Comparison of ENCODE assay signal across 17 cellular contexts in the genomic region with DNA sequence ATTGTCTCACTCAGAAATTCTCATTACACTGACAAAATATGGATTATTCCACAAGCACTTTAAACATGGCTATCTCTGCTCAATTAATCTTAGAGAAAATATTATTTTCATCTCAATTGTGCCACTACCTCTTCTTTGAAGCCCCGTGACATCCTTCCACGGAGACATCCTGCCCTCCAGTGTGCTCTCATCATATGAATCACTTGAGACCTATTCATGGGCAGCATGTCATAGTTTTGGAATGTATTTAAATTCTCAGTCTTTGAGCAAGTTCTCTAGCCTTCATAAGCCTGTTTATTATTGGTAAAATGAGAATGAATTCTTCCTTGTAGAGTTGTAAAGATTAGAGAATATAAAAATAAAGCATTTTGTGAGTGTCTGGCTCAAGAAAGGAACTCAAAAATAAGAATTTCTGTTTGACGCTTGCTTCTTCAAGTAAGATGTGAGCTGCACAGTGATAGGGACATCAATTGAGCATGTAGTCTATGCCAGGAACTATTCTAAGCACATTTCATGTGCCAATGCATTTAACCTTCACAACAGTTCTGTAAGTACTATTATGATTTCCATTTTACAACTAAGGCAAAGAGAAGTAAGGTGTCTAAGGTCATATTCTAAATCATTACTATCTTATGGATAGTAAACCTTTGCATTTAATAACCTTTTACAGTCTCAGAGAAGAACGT.
DNase-seq lines count a peak whose midpoint lies in the region; ATAC-seq, FAIRE-seq and TF ChIP-seq lines count a peak whose summit lies in the region.
"Had no signal": no experiment of that assay in that cellular context is flagged by ENCODE, and none has a peak within 500 bp of the region (broad histone marks: within the 10 kb centered on the region; RNA-seq: fewer than 3 reads in every experiment).

No MANE protein-coding gene starts in this region.

- no peak overlapping the region for H2BK12ac ChIP-seq in mesenchymal stem cell (ENCODE audit: low read length in 2 of 2)

- 45% methylated on average over 3 of the region's 4 CpGs for WGBS in mesenchymal stem cell
- WGBS in ovary, 3 donors, result 52 to 69% (median 52%) methylated on average over 4 of the region's 4 CpGs

- no peak overlapping the region for H2BK120ac ChIP-seq in mesenchymal stem cell (ENCODE audit: low read depth, low read length)

- H3K27me3 ChIP-seq in mesenchymal stem cell (ENCODE audit: control insufficient read depth in 1 of 2, insufficient read depth in 1 of 2, low read length in 2 of 2) (no peaks in the 10 kb centered on the region), ovary (no peaks in the 10 kb centered on the region)
- H3K27me3 ChIP-seq: transverse colon had no signal

- no peak overlapping the region for H4K8ac ChIP-seq in mesenchymal stem cell (ENCODE audit: low read length)

- TF ChIP-seq EP300 in ovary (IDR thresholded peaks at IDR 0.05), result no peak

- no peak for FAIRE-seq in H54 (lab: Jason Lieb, UNC)

- H3K9ac ChIP-seq in mesenchymal stem cell (ENCODE audit: low read length), result no peak overlapping the region

- H3K23ac ChIP-seq in mesenchymal stem cell (ENCODE audit: low read length in 2 of 2), result no peak overlapping the region

- no peak overlapping the region for H4K91ac ChIP-seq in mesenchymal stem cell (ENCODE audit: low read length)

- no peak overlapping the region for H2AFZ ChIP-seq in mesenchymal stem cell (ENCODE audit: low read depth, low read length)

- H3K9me3 ChIP-seq in mesenchymal stem cell (ENCODE audit: control insufficient read depth, low read length) (peaks cover 6% of the 10 kb centered on the region), ovary (no peaks in the 10 kb centered on the region)
- H3K9me3 ChIP-seq: transverse colon had no signal

- peaks cover 1% of the 10 kb centered on the region for H3K79me1 ChIP-seq in mesenchymal stem cell (replicated peaks; ENCODE audit: low read length, poor library complexity, severe bottlenecking)

- peak; percentile 43 for DNase-seq in AG20443 (ENCODE audit: low spot score)
- peak; percentile 22 for DNase-seq in NCI-H226
- peak; percentile 48 for DNase-seq in fibroblast of gingiva (ENCODE audit: low read depth)
- DNase-seq in mesenchymal stem cell, result peak; percentile 15
- no peak for DNase-seq in H54 (ENCODE audit: insufficient read length, low spot score)
- DNase-seq in ovary, result no peak
- DNase-seq: activated CD8-positive, alpha-beta T cell treated with anti-CD3 and anti-CD28 coated beads for 36 hours; aorta; H7; KG1; NCI-H1417 treated with DMSO at 0.1 percent for 48 hours; NCI-H446; transverse colon had no signal

- TF ChIP-seq CTCF in ovary (IDR thresholded peaks at IDR 0.05), result no peak

- H3K4me2 ChIP-seq in mesenchymal stem cell (ENCODE audit: low read length, poor library complexity, severe bottlenecking), result no peak overlapping the region

- no peak overlapping the region for H3K4ac ChIP-seq in mesenchymal stem cell (ENCODE audit: low read depth in 1 of 2, low read length in 2 of 2)

- H3K14ac ChIP-seq in mesenchymal stem cell (ENCODE audit: low read length in 2 of 2), result no peak overlapping the region

- H3K27ac ChIP-seq in mesenchymal stem cell (ENCODE audit: low read length, poor library complexity, severe bottlenecking), result no peak overlapping the region
- no peak overlapping the region for H3K27ac ChIP-seq in ovary
- H3K27ac ChIP-seq: SK-N-MC, skin epidermis, transverse colon had no signal

- TF ChIP-seq POLR2A in H54 (IDR thresholded peaks at IDR 0.05; ENCODE audit: low read depth, low read length), result no peak
- no peak for TF ChIP-seq POLR2A in ovary (IDR thresholded peaks at IDR 0.05)

- H3K36me3 ChIP-seq in mesenchymal stem cell (ENCODE audit: control insufficient read depth in 1 of 2, insufficient read depth in 2 of 2, low read depth in 1 of 2, low read length in 2 of 2) (no peaks in the 10 kb centered on the region), ovary (no peaks in the 10 kb centered on the region)
- H3K36me3 ChIP-seq: transverse colon had no signal

- no peak overlapping the region for H3K4me3 ChIP-seq in mesenchymal stem cell (ENCODE audit: insufficient read depth in 1 of 2, low read depth in 1 of 2, low read length in 2 of 2)
- H3K4me3 ChIP-seq in ovary, result no peak overlapping the region
- H3K4me3 ChIP-seq: SK-N-MC, skin epidermis, transverse colon had no signal

- no peak overlapping the region for H2BK15ac ChIP-seq in mesenchymal stem cell (ENCODE audit: low read depth, poor library complexity, severe bottlenecking)

- H3K4me1 ChIP-seq in mesenchymal stem cell (ENCODE audit: control insufficient read depth, insufficient read depth, low read depth, low read length), result no peaks in the 10 kb centered on the region
- H3K4me1 ChIP-seq in ovary (ENCODE audit: insufficient read depth), result no peaks in the 10 kb centered on the region
- H3K4me1 ChIP-seq: transverse colon had no signal

- no peak overlapping the region for H3K18ac ChIP-seq in mesenchymal stem cell (ENCODE audit: low read depth in 1 of 2, low read length in 2 of 2)

- ATAC-seq in HG02571 (IDR thresholded peaks at IDR 0.05; ENCODE audit: unreplicated experiment) (no peak), HG03571 (IDR thresholded peaks at IDR 0.05; ENCODE audit: unreplicated experiment) (no peak)
- ATAC-seq: activated CD8-positive, alpha-beta T cell treated with anti-CD3 and anti-CD28 coated beads for 36 hours had no signal

- intact Hi-C loops in ovary (cut with DNase I), result no loop called here

- H2BK5ac ChIP-seq in mesenchymal stem cell (ENCODE audit: low read depth, low read length, poor library complexity, severe bottlenecking), result no peak overlapping the region

- no peak overlapping the region for H2AK5ac ChIP-seq in mesenchymal stem cell (ENCODE audit: low read length, severe bottlenecking)

Comparison
In these comparisons a context has a peak if more than half of its experiments do, and no peak if none do; other contexts are left out.
1. DNase-seq: peak in AG20443 (single experiment), NCI-H226 (single experiment), fibroblast of gingiva (single experiment) and mesenchymal stem cell (single experiment); none in H54 (single experiment) and ovary (0 of 5).